ENCODE assay signal across 1 cellular context in the genomic region with DNA sequence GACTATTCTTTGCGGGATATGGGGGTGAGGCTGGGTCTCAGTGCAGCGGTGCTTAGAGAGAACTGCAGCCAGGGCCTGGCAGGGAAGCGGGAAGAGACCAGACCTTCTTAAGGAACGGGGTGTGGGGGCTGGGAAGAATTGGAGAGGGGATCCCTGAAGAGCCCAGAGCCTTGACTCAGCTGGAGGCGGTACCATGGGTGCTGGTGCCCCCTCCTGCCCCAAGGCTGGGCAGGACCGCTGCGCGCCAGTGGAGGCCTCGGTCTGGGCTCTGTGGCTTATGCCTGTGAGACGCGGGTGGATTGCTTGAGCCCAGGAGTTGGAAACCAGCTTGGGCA.
TF ChIP-seq lines count a peak whose summit lies in the region.

No MANE protein-coding gene starts in this region.

TF ChIP-seq in GM23338, 12 proteins besides CTCF, POLR2A, EP300 and RAD21 (continued from another document):
- TF ChIP-seq, protein P1, sequence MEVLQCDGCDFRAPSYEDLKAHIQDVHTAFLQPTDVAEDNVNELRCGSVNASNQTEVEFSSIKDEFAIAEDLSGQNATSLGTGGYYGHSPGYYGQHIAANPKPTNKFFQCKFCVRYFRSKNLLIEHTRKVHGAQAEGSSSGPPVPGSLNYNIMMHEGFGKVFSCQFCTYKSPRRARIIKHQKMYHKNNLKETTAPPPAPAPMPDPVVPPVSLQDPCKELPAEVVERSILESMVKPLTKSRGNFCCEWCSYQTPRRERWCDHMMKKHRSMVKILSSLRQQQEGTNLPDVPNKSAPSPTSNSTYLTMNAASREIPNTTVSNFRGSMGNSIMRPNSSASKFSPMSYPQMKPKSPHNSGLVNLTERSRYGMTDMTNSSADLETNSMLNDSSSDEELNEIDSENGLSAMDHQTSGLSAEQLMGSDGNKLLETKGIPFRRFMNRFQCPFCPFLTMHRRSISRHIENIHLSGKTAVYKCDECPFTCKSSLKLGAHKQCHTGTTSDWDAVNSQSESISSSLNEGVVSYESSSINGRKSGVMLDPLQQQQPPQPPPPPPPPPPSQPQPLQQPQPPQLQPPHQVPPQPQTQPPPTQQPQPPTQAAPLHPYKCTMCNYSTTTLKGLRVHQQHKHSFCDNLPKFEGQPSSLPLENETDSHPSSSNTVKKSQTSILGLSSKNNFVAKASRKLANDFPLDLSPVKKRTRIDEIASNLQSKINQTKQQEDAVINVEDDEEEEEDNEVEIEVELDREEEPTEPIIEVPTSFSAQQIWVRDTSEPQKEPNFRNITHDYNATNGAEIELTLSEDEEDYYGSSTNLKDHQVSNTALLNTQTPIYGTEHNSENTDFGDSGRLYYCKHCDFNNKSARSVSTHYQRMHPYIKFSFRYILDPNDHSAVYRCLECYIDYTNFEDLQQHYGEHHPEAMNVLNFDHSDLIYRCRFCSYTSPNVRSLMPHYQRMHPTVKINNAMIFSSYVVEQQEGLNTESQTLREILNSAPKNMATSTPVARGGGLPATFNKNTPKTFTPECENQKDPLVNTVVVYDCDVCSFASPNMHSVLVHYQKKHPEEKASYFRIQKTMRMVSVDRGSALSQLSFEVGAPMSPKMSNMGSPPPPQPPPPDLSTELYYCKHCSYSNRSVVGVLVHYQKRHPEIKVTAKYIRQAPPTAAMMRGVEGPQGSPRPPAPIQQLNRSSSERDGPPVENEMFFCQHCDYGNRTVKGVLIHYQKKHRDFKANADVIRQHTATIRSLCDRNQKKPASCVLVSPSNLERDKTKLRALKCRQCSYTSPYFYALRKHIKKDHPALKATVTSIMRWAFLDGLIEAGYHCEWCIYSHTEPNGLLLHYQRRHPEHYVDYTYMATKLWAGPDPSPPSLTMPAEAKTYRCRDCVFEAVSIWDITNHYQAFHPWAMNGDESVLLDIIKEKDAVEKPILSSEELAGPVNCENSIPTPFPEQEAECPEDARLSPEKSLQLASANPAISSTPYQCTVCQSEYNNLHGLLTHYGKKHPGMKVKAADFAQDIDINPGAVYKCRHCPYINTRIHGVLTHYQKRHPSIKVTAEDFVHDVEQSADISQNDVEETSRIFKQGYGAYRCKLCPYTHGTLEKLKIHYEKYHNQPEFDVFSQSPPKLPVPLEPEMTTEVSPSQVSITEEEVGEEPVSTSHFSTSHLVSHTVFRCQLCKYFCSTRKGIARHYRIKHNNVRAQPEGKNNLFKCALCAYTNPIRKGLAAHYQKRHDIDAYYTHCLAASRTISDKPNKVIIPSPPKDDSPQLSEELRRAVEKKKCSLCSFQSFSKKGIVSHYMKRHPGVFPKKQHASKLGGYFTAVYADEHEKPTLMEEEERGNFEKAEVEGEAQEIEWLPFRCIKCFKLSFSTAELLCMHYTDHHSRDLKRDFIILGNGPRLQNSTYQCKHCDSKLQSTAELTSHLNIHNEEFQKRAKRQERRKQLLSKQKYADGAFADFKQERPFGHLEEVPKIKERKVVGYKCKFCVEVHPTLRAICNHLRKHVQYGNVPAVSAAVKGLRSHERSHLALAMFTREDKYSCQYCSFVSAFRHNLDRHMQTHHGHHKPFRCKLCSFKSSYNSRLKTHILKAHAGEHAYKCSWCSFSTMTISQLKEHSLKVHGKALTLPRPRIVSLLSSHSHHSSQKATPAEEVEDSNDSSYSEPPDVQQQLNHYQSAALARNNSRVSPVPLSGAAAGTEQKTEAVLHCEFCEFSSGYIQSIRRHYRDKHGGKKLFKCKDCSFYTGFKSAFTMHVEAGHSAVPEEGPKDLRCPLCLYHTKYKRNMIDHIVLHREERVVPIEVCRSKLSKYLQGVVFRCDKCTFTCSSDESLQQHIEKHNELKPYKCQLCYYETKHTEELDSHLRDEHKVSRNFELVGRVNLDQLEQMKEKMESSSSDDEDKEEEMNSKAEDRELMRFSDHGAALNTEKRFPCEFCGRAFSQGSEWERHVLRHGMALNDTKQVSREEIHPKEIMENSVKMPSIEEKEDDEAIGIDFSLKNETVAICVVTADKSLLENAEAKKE (CRISPR knock-in tag; IDR thresholded peaks at IDR 0.05), result no peak
- TF ChIP-seq ZNF114 (CRISPR knock-in tag; IDR thresholded peaks at IDR 0.05) (no peak), STAT1 (IDR thresholded peaks at IDR 0.05; ENCODE audit: unreplicated experiment) (no peak), EZH2 (IDR thresholded peaks at IDR 0.05; ENCODE audit: low read depth, unreplicated experiment) (no peak), JUNB (IDR thresholded peaks at IDR 0.05; ENCODE audit: unreplicated experiment) (no peak)
